In the genomic region with DNA sequence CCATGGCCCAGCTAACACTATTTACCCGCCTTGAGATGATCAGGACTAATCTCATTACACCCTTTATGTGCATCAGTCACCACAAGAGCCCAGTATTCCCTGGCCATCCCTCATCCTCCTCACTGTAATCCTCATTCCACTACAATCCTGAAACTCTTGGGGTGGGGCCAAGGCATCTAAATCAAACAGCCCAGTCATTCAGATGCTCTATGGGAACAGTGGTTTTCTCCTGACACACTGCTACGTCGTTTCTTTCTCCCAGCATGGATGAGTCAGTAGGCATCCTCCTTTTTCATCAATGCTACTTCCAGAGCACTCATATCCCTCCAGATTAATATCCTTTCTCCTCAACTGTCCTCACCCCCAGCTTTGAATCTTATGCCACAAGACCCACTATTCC, we compare ENCODE assay signal across 16 cellular contexts. TPM values are rescaled to one million over a fixed set of nuclear protein-coding genes. Genes with fewer than 3 reads are reported as not detected.
DNase-seq lines count a peak whose midpoint lies in the region; ATAC-seq and TF ChIP-seq lines count a peak whose summit lies in the region.
"Had no signal": no experiment of that assay in that cellular context is flagged by ENCODE, and none has a peak within 500 bp of the region (broad histone marks: within the 10 kb centered on the region; RNA-seq: fewer than 3 reads in every experiment).

No MANE protein-coding gene starts in this region.

- no peaks in the 10 kb centered on the region for H4K20me1 ChIP-seq in fibroblast of lung (ENCODE audit: control insufficient read depth, extremely low read depth, insufficient read depth, low read length)

- TF ChIP-seq CTCF in RWPE2 (IDR thresholded peaks at IDR 0.05; ENCODE audit: poor library complexity, severe bottlenecking) (no peak), fibroblast of lung (conservative IDR thresholded peaks at IDR 0.05 in 1 of 2, IDR thresholded peaks at IDR 0.05 in 1 of 2; ENCODE audit: low read depth in 1 of 2, low read length in 2 of 2) (no peak)

- H3K9me3 ChIP-seq in RWPE2 (ENCODE audit: severe bottlenecking) (no peaks in the 10 kb centered on the region), fibroblast of lung (ENCODE audit: control insufficient read depth, insufficient read depth, low read depth, low read length) (no peaks in the 10 kb centered on the region)
- H3K9me3 ChIP-seq: suprapubic skin had no signal

- peak; percentile 75 for ATAC-seq in RWPE2 (ENCODE audit: low read depth)
- ATAC-seq in GM21723 (IDR thresholded peaks at IDR 0.05; ENCODE audit: unreplicated experiment), result no peak
- ATAC-seq in GM19452 (IDR thresholded peaks at IDR 0.05; ENCODE audit: unreplicated experiment), result no peak

- no peak overlapping the region for H3K4me3 ChIP-seq in RWPE2 (ENCODE audit: severe bottlenecking)
- no peak overlapping the region for H3K4me3 ChIP-seq in fibroblast of lung (replicated peaks in 1 of 4; ENCODE audit: control extremely low read depth in 1 of 4, insufficient read depth in 1 of 4, low read depth in 3 of 4, low read length in 4 of 4)
- H3K4me3 ChIP-seq: hepatocyte, lung, spleen, suprapubic skin had no signal

- H3K4me2 ChIP-seq in fibroblast of lung (ENCODE audit: extremely low read depth, insufficient read depth, low read length), result no peak overlapping the region
- H3K4me2 ChIP-seq: hepatocyte had no signal

- H3K27ac ChIP-seq in RWPE2 (ENCODE audit: poor library complexity, severe bottlenecking) (no peak overlapping the region), fibroblast of lung (ENCODE audit: insufficient read depth, low read length) (peak overlapping the region; percentile 62)
- H3K27ac ChIP-seq: hepatocyte, spleen, suprapubic skin had no signal

- H2AFZ ChIP-seq in fibroblast of lung (ENCODE audit: low read length), result no peak overlapping the region
- H2AFZ ChIP-seq: hepatocyte had no signal

- H3K4me1 ChIP-seq in RWPE2 (ENCODE audit: insufficient read depth, poor library complexity, severe bottlenecking) (no peaks in the 10 kb centered on the region), fibroblast of lung (ENCODE audit: control insufficient read depth, extremely low read depth, insufficient read depth, low read length) (peaks cover 2% of the 10 kb centered on the region)

- H3K27me3 ChIP-seq in RWPE2 (ENCODE audit: insufficient read depth, poor library complexity, severe bottlenecking) (no peaks in the 10 kb centered on the region), fibroblast of lung (ENCODE audit: control insufficient read depth, insufficient read depth, low read length) (no peaks in the 10 kb centered on the region)
- H3K27me3 ChIP-seq: hepatocyte, spleen, suprapubic skin had no signal

- peaks cover 63% of the 10 kb centered on the region for H3K79me2 ChIP-seq in fibroblast of lung (ENCODE audit: control insufficient read depth, insufficient read depth, low read length)

- H3K36me3 ChIP-seq in RWPE2 (ENCODE audit: low read depth), result peaks cover 28% of the 10 kb centered on the region
- peaks cover 2% of the 10 kb centered on the region for H3K36me3 ChIP-seq in fibroblast of lung (ENCODE audit: control insufficient read depth, insufficient read depth, low read length)

- DNase-seq in GOT3 (lab: John Stamatoyannopoulos, UW) (peak; percentile 16), RWPE2 (ENCODE audit: low spot score) (no peak), fibroblast of lung (ENCODE audit: low read depth in 2 of 2) (peak; percentile 69 to 91), stromal cell of bone marrow (ENCODE audit: low read depth) (peak; percentile 91), SKM-1 treated with dmso at 0.1 percent for 144 hours (lab: John Stamatoyannopoulos, UW; ENCODE audit: unreplicated experiment) (no peak)
- DNase-seq: activated CD4-positive, CD25-positive, alpha-beta regulatory T cell; effector CD4-positive, alpha-beta T cell; KBM-7; NCI-H2081; occipital lobe; spleen had no signal

- H3K9ac ChIP-seq in fibroblast of lung (ENCODE audit: insufficient read depth, low read length), result no peak overlapping the region

RNA-seq across cellular contexts. Expression of gene SDAD1, which starts 5.6 kb away (rescaled TPM):
- 25.1 and 29.8 TPM in 2 replicates for total RNA-seq in fibroblast of lung
- 33.7 and 34.4 TPM in 2 replicates for polyA plus RNA-seq in fibroblast of lung
- polyA plus RNA-seq in fibroblast of lung (2012), result 26.2 and 27.3 TPM in 2 replicates
- 6.1 and 8.9 TPM in 2 replicates for polyA minus RNA-seq in fibroblast of lung (ENCODE audit: low replicate concordance)

RNA-seq across cellular contexts. Expression of gene CXCL9, which starts 22.2 kb away (rescaled TPM):
- not detected in 2 replicates for total RNA-seq in fibroblast of lung
- polyA plus RNA-seq in fibroblast of lung, result not detected in 2 replicates
- not detected in 2 replicates for polyA plus RNA-seq in fibroblast of lung (2012)
- not detected in 2 replicates for polyA minus RNA-seq in fibroblast of lung (ENCODE audit: low replicate concordance)
- total RNA-seq: hepatocyte, occipital lobe had no signal
- polyA plus RNA-seq: hepatocyte had no signal

RNA-seq across cellular contexts. Expression of gene CXCL10, which starts 38.2 kb away (rescaled TPM):
- total RNA-seq in fibroblast of lung, result under 0.01 and 0.33 TPM in 2 replicates
- 0.07 TPM in 1 of 2 replicates, not detected in the other for polyA plus RNA-seq in fibroblast of lung
- not detected in 2 replicates for polyA plus RNA-seq in fibroblast of lung (2012)
- not detected in 2 replicates for polyA minus RNA-seq in fibroblast of lung (ENCODE audit: low replicate concordance)
- total RNA-seq: suprapubic skin had no signal

RNA-seq across cellular contexts. Expression of gene NAAA, which starts 44.3 kb away (rescaled TPM):
- 15.9 and 50.7 TPM in 2 replicates for total RNA-seq in fibroblast of lung
- 32.4 and 39.9 TPM in 2 replicates for polyA plus RNA-seq in fibroblast of lung
- 18.7 and 22.1 TPM in 2 replicates for polyA plus RNA-seq in fibroblast of lung (2012)
- polyA minus RNA-seq in fibroblast of lung (ENCODE audit: low replicate concordance), result 5.1 and 18.0 TPM in 2 replicates

RNA-seq across cellular contexts. Expression of gene CXCL11, which starts 50.8 kb away (rescaled TPM):
- total RNA-seq in fibroblast of lung, result not detected in 2 replicates
- polyA plus RNA-seq in fibroblast of lung, result 0.03 TPM in 1 of 2 replicates, not detected in the other
- polyA plus RNA-seq in fibroblast of lung (2012), result not detected in 2 replicates
- polyA minus RNA-seq in fibroblast of lung (ENCODE audit: low replicate concordance), result not detected in 2 replicates
- total RNA-seq: hepatocyte, occipital lobe had no signal
- polyA plus RNA-seq: hepatocyte had no signal

Comparison
In these comparisons a context has a peak if more than half of its experiments do, and no peak if none do; other contexts are left out.
1. DNase-seq: peak in GOT3 (single experiment), fibroblast of lung (2 of 2) and stromal cell of bone marrow (single experiment); none in RWPE2 (single experiment) and SKM-1 treated with dmso at 0.1 percent for 144 hours (single experiment).